In genomic region chr6:33693186-33694158, GRCh38 we compare ENCODE assay signal across 9 cellular contexts. TPM values are rescaled to one million over a fixed set of nuclear protein-coding genes. Genes with fewer than 3 reads are reported as not detected.
DNase-seq lines count a peak whose midpoint lies in the region; ATAC-seq and TF ChIP-seq lines count a peak whose summit lies in the region.
"Had no signal": no experiment of that assay in that cellular context is flagged by ENCODE, and none has a peak within 500 bp of the region (broad histone marks: within the 10 kb centered on the region; RNA-seq: fewer than 3 reads in every experiment).

No MANE protein-coding gene starts in this region.

- H3K27ac Mint-ChIP-seq in CD4-positive, CD25-positive, alpha-beta regulatory T cell: peak overlapping the region; percentile 98 to 99 (median 98)
- peak overlapping the region; percentile 31 for H3K27ac Mint-ChIP-seq in dendritic cell treated with granulocyte-macrophage colony-stimulating factor and Interleukin-4, amounts not matched to agents 40 ng/mL and 50 ng/mL, for 4 days
- peak overlapping the region; percentile 66 to 90 (median 83) for H3K27ac Mint-ChIP-seq in nephron
- H3K27ac Mint-ChIP-seq in mesothelial cell of epicardium: no peak overlapping the region

- ATAC-seq in CD4-positive, CD25-positive, alpha-beta regulatory T cell (ENCODE audit: low read depth in 2 of 2): no peak
- ATAC-seq in GM18498 (IDR thresholded peaks at IDR 0.05; ENCODE audit: unreplicated experiment) (no peak), HG02571 (IDR thresholded peaks at IDR 0.05; ENCODE audit: unreplicated experiment) (no peak)

- peaks cover 41% of the 10 kb centered on the region for H3K36me3 Mint-ChIP-seq in CD4-positive, CD25-positive, alpha-beta regulatory T cell
- H3K36me3 Mint-ChIP-seq in dendritic cell treated with granulocyte-macrophage colony-stimulating factor and Interleukin-4, amounts not matched to agents 40 ng/mL and 50 ng/mL, for 4 days (ENCODE audit: low read depth): peaks cover 56% of the 10 kb centered on the region
- H3K36me3 Mint-ChIP-seq in nephron (ENCODE audit: low read depth) (peaks cover 24% of the 10 kb centered on the region), mesothelial cell of epicardium (no peaks in the 10 kb centered on the region)

- peaks cover 58% of the 10 kb centered on the region for H3K4me1 ChIP-seq in CD4-positive, CD25-positive, alpha-beta regulatory T cell (ENCODE audit: control insufficient read depth, insufficient read depth, low read length, poor library complexity, severe bottlenecking)

- peak overlapping the region in 3 of 4 donors; percentile 53 to 82 (median 69) for H3K4me3 Mint-ChIP-seq in CD4-positive, CD25-positive, alpha-beta regulatory T cell
- no peak overlapping the region for H3K4me3 Mint-ChIP-seq in dendritic cell treated with granulocyte-macrophage colony-stimulating factor and Interleukin-4, amounts not matched to agents 40 ng/mL and 50 ng/mL, for 4 days
- peak overlapping the region in 2 of 3 experiments; percentile 27 to 50 for H3K4me3 Mint-ChIP-seq in nephron
- no peak overlapping the region for H3K4me3 Mint-ChIP-seq in mesothelial cell of epicardium

- peaks cover 19 to 59% (median 41%) of the 10 kb centered on the region in 4 donors for H3K4me1 Mint-ChIP-seq in CD4-positive, CD25-positive, alpha-beta regulatory T cell
- H3K4me1 Mint-ChIP-seq in dendritic cell treated with granulocyte-macrophage colony-stimulating factor and Interleukin-4, amounts not matched to agents 40 ng/mL and 50 ng/mL, for 4 days (ENCODE audit: low read depth): peaks cover 23% of the 10 kb centered on the region
- H3K4me1 Mint-ChIP-seq in nephron (peaks cover 56% of the 10 kb centered on the region), mesothelial cell of epicardium (peaks cover 20% of the 10 kb centered on the region)

- H3K4me3 ChIP-seq in CD4-positive, CD25-positive, alpha-beta regulatory T cell (ENCODE audit: low read depth, low read length): no peak overlapping the region

- H3K27me3 ChIP-seq in CD4-positive, CD25-positive, alpha-beta regulatory T cell (ENCODE audit: control insufficient read depth, insufficient read depth, low read length): no peaks in the 10 kb centered on the region

- no peak for DNase-seq in CD4-positive, CD25-positive, alpha-beta regulatory T cell
- DNase-seq in MV-4-11 (lab: John Stamatoyannopoulos, UW): peak; percentile 39
- no peak for DNase-seq in mesothelial cell of epicardium (ENCODE audit: low spot score in 2 of 2, unreplicated experiment in 2 of 2)
- no peak for DNase-seq in NCI-H1048 (lab: John Stamatoyannopoulos, UW)
- DNase-seq: NCI-H1092 had no signal

- peak overlapping the region; percentile 72 for H3K27ac ChIP-seq in CD4-positive, CD25-positive, alpha-beta regulatory T cell (ENCODE audit: insufficient read depth, low read length, poor library complexity, severe bottlenecking)

- no peaks in the 10 kb centered on the region for H3K9me3 ChIP-seq in CD4-positive, CD25-positive, alpha-beta regulatory T cell (ENCODE audit: control insufficient read depth in 2 of 2, low read length in 2 of 2)

- peaks cover 52% of the 10 kb centered on the region for H3K36me3 ChIP-seq in CD4-positive, CD25-positive, alpha-beta regulatory T cell (ENCODE audit: control insufficient read depth, insufficient read depth, low read length)

- H3K9me3 Mint-ChIP-seq in CD4-positive, CD25-positive, alpha-beta regulatory T cell: no peaks in the 10 kb centered on the region
- no peaks in the 10 kb centered on the region for H3K9me3 Mint-ChIP-seq in dendritic cell treated with granulocyte-macrophage colony-stimulating factor and Interleukin-4, amounts not matched to agents 40 ng/mL and 50 ng/mL, for 4 days
- H3K9me3 Mint-ChIP-seq in nephron (no peaks in the 10 kb centered on the region), mesothelial cell of epicardium (no peaks in the 10 kb centered on the region)

- no peaks in the 10 kb centered on the region for H3K27me3 Mint-ChIP-seq in CD4-positive, CD25-positive, alpha-beta regulatory T cell
- H3K27me3 Mint-ChIP-seq in dendritic cell treated with granulocyte-macrophage colony-stimulating factor and Interleukin-4, amounts not matched to agents 40 ng/mL and 50 ng/mL, for 4 days: no peaks in the 10 kb centered on the region
- H3K27me3 Mint-ChIP-seq in nephron (ENCODE audit: low read depth) (peaks cover 15% of the 10 kb centered on the region), mesothelial cell of epicardium (ENCODE audit: low read depth) (no peaks in the 10 kb centered on the region)

- TF ChIP-seq CTCF in nephron (IDR thresholded peaks at IDR 0.05; ENCODE audit: unreplicated experiment in 3 of 3) (no peak), mesothelial cell of epicardium (IDR thresholded peaks at IDR 0.05; ENCODE audit: unreplicated experiment) (no peak)

- intact Hi-C loops in dendritic cell treated with granulocyte-macrophage colony-stimulating factor and Interleukin-4, amounts not matched to agents 40 ng/mL and 50 ng/mL, for 4 days (cut with micrococcal nuclease): no loop called here

RNA-seq across cellular contexts. Expression of gene UQCC2, which starts 18.0 kb away (rescaled TPM):
- total RNA-seq in CD4-positive, CD25-positive, alpha-beta regulatory T cell: 14.9 TPM
- 10 to 100 TPM; 37.1 to 72.6 (median 51.2) TPM for polyA plus RNA-seq in CD4-positive, CD25-positive, alpha-beta regulatory T cell
- 79.0 to 79.6 TPM (median 79.4 TPM) in 3 replicates for total RNA-seq in mesothelial cell of epicardium

RNA-seq across cellular contexts. Expression of gene IP6K3, which starts 53.2 kb away (rescaled TPM):
- not detected for total RNA-seq in CD4-positive, CD25-positive, alpha-beta regulatory T cell
- not detected for polyA plus RNA-seq in CD4-positive, CD25-positive, alpha-beta regulatory T cell
- 0.11 to 0.16 TPM in 2 of 3 replicates, not detected in the other for total RNA-seq in mesothelial cell of epicardium

Comparison
In these comparisons a context has a peak if more than half of its experiments do, and no peak if none do; other contexts are left out.
1. H3K4me3 Mint-ChIP-seq: peak in CD4-positive, CD25-positive, alpha-beta regulatory T cell (3 of 4) and nephron (2 of 3); none in dendritic cell treated with granulocyte-macrophage colony-stimulating factor and Interleukin-4, amounts not matched to agents 40 ng/mL and 50 ng/mL, for 4 days (single experiment) and mesothelial cell of epicardium (single experiment).